Comparison of ENCODE assay signal across 34 cellular contexts in the genomic region with DNA sequence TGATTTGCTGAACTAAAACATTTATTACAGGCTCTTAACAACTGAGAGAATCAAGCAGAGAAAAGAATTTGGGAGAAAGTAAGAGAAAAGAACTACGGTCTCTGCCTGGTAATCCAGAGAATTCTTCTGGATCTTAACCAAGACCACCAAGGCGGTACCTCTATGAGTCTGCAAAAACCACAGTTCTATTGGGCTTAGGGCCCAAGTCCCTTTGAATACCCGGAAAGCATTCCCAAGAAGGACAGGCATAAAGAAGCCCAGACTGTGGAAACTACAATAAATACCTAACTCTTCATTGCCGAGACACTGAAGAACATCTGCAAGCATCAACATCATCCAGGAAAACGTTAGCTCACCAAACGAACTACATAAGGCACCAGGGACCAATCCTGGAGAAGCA.
"Had no signal": no experiment of that assay in that cellular context is flagged by ENCODE, and none has a peak within 500 bp of the region (broad histone marks: within the 10 kb centered on the region; RNA-seq: fewer than 3 reads in every experiment).

No MANE protein-coding gene starts in this region.

- H3K4me3 ChIP-seq: MG63 had no signal

- H3K4me2 ChIP-seq: KMS-11 had no signal

- H3K9ac ChIP-seq: KMS-11 had no signal

- H3K36me3 ChIP-seq: MG63 had no signal

- H3K27me3 ChIP-seq: MG63 had no signal

- H3K27ac ChIP-seq: KMS-11 had no signal

- DNase-seq: Karpas-422, Kasumi-1, MG63, MM.1S, MV-4-11, NCI-H1048, NCI-H1092, NCI-H1092 treated with DMSO at 0.1 percent for 48 hours, NCI-H1105, NCI-H1105 treated with DMSO at 0.1 percent for 48 hours, NCI-H1417, NCI-H1417 treated with DMSO at 0.1 percent for 48 hours, NCI-H1436, NCI-H1436 treated with DMSO at 0.1 percent for 48 hours, NCI-H146, NCI-H1694, NCI-H1694 treated with DMSO at 0.1 percent for 48 hours, NCI-H187, NCI-H187 treated with DMSO at 0.1 percent for 48 hours, NCI-H1930, NCI-H2029, NCI-H2029 treated with DMSO at 0.1 percent for 48 hours, NCI-H2081, NCI-H2081 treated with DMSO at 0.1 percent for 48 hours, NCI-H2107, NCI-H2171, NCI-H2171 treated with DMSO at 0.1 percent for 48 hours, NCI-H2227 treated with DMSO at 0.1 percent for 48 hours, NCI-H226, NCI-H345, NCI-H446, NCI-H446 treated with DMSO at 0.1 percent for 48 hours, NCI-H510A had no signal
